ENCODE assay signal across 10 cellular contexts in genomic region chr17:34706029-34706428, GRCh38.
DNase-seq lines count a peak whose midpoint lies in the region; ATAC-seq, FAIRE-seq and TF ChIP-seq lines count a peak whose summit lies in the region.
"Had no signal": no experiment of that assay in that cellular context is flagged by ENCODE, and none has a peak within 500 bp of the region (broad histone marks: within the 10 kb centered on the region; RNA-seq: fewer than 3 reads in every experiment).

No MANE protein-coding gene starts in this region.

- no peaks in the 10 kb centered on the region for H3K9me3 ChIP-seq in small intestine (ENCODE audit: control insufficient read depth, low read depth)

- CTCF ChIA-PET in activated naive CD4-positive, alpha-beta T cell treated with anti-CD3 and anti-CD28 coated beads, Interleukin-2, amount 10 ng/mL, durations not matched to agents 7 days and 5 days (lab: Charles Lee), result no interaction called here

- H3K4me3 ChIP-seq in small intestine (ENCODE audit: low read depth in 1 of 2, low read length in 2 of 2), result no peak overlapping the region

- 5 to 10% (median 5%) methylated on average over 4 of the region's 4 CpGs for WGBS in small intestine, 3 donors

- no peak for TF ChIP-seq POLR2A in erythroblast (IDR thresholded peaks at IDR 0.05; ENCODE audit: low read length)

- peak; percentile 57 for DNase-seq in activated naive CD4-positive, alpha-beta T cell treated with anti-CD3 and anti-CD28 coated beads, Interleukin-2, amount 10 ng/mL, durations not matched to agents 7 days and 5 days
- DNase-seq in activated naive CD4-positive, alpha-beta T cell treated with Interleukin-2 at 50 U/mL for 16 hours, result no peak
- peak; percentile 54 for DNase-seq in OCI-M1 (lab: John Stamatoyannopoulos, UW)
- DNase-seq in erythroblast (lab: John Stamatoyannopoulos, UW), result peak; percentile 10 to 38
- DNase-seq in small intestine, result peak; percentile 5
- DNase-seq in activated CD8-positive, alpha-beta memory T cell treated with anti-CD3 and anti-CD28 coated beads, Interleukin-2, amount 50 U/mL, for 4 hours, result no peak
- no peak for DNase-seq in NCI-H82 (lab: John Stamatoyannopoulos, UW)
- DNase-seq: activated CD8-positive, alpha-beta memory T cell treated with anti-CD3 and anti-CD28 coated beads, Interleukin-2, amount 10 ng/mL, durations not matched to agents 7 days and 5 days; NCI-H1417 had no signal

- FAIRE-seq in small intestine (lab: Jason Lieb, UNC), result no peak

- peaks cover 4% of the 10 kb centered on the region for H3K27me3 Mint-ChIP-seq in activated naive CD4-positive, alpha-beta T cell treated with anti-CD3 and anti-CD28 coated beads, Interleukin-2, amount 10 ng/mL, durations not matched to agents 7 days and 5 days

- H3K27ac ChIP-seq in small intestine (ENCODE audit: low read depth in 1 of 2, low read length in 1 of 2), result no peak overlapping the region

- ATAC-seq in GM19455 (IDR thresholded peaks at IDR 0.05; ENCODE audit: unreplicated experiment), result no peak
- ATAC-seq: activated CD8-positive, alpha-beta memory T cell treated with anti-CD3 and anti-CD28 coated beads, Interleukin-2, amount 10 ng/mL, durations not matched to agents 7 days and 5 days had no signal

- no peak overlapping the region for H3K4me3 Mint-ChIP-seq in activated naive CD4-positive, alpha-beta T cell treated with anti-CD3 and anti-CD28 coated beads, Interleukin-2, amount 10 ng/mL, durations not matched to agents 7 days and 5 days
- H3K4me3 Mint-ChIP-seq: activated CD8-positive, alpha-beta memory T cell treated with anti-CD3 and anti-CD28 coated beads, Interleukin-2, amount 10 ng/mL, durations not matched to agents 7 days and 5 days had no signal

- H3K36me3 ChIP-seq in small intestine (ENCODE audit: control insufficient read depth in 2 of 2, insufficient read depth in 2 of 2, low read length in 2 of 2), result no peaks in the 10 kb centered on the region

- no peaks in the 10 kb centered on the region for H3K9me3 Mint-ChIP-seq in activated naive CD4-positive, alpha-beta T cell treated with anti-CD3 and anti-CD28 coated beads, Interleukin-2, amount 10 ng/mL, durations not matched to agents 7 days and 5 days

- H3K27ac Mint-ChIP-seq in activated naive CD4-positive, alpha-beta T cell treated with anti-CD3 and anti-CD28 coated beads, Interleukin-2, amount 10 ng/mL, durations not matched to agents 7 days and 5 days, result no peak overlapping the region
- H3K27ac Mint-ChIP-seq: activated CD8-positive, alpha-beta memory T cell treated with anti-CD3 and anti-CD28 coated beads, Interleukin-2, amount 10 ng/mL, durations not matched to agents 7 days and 5 days had no signal

- peaks cover 0 to 3% of the 10 kb centered on the region in 2 donors for H3K27me3 ChIP-seq in small intestine (ENCODE audit: control insufficient read depth in 2 of 2, insufficient read depth in 2 of 2, low read length in 2 of 2)

- H3K4me1 ChIP-seq in small intestine (ENCODE audit: control insufficient read depth in 2 of 2, insufficient read depth in 1 of 2, low read depth in 1 of 2, low read length in 1 of 2), result no peaks in the 10 kb centered on the region

- H3K4me1 Mint-ChIP-seq in activated naive CD4-positive, alpha-beta T cell treated with anti-CD3 and anti-CD28 coated beads, Interleukin-2, amount 10 ng/mL, durations not matched to agents 7 days and 5 days, result no peaks in the 10 kb centered on the region
- H3K4me1 Mint-ChIP-seq: activated CD8-positive, alpha-beta memory T cell treated with anti-CD3 and anti-CD28 coated beads, Interleukin-2, amount 10 ng/mL, durations not matched to agents 7 days and 5 days had no signal

- no peaks in the 10 kb centered on the region for H3K36me3 Mint-ChIP-seq in activated naive CD4-positive, alpha-beta T cell treated with anti-CD3 and anti-CD28 coated beads, Interleukin-2, amount 10 ng/mL, durations not matched to agents 7 days and 5 days

Comparison
In these comparisons a context has a peak if more than half of its experiments do, and no peak if none do; other contexts are left out.
1. DNase-seq: peak in activated naive CD4-positive, alpha-beta T cell treated with anti-CD3 and anti-CD28 coated beads, Interleukin-2, amount 10 ng/mL, durations not matched to agents 7 days and 5 days (single experiment), OCI-M1 (single experiment), erythroblast (2 of 2) and small intestine (single experiment); none in activated naive CD4-positive, alpha-beta T cell treated with Interleukin-2 at 50 U/mL for 16 hours (single experiment), activated CD8-positive, alpha-beta memory T cell treated with anti-CD3 and anti-CD28 coated beads, Interleukin-2, amount 50 U/mL, for 4 hours (single experiment) and NCI-H82 (single experiment).